Comparison of ENCODE assay signal across 8 cellular contexts in genomic region chr6:39934060-39934757, GRCh38. TPM values are rescaled to one million over a fixed set of nuclear protein-coding genes. Genes with fewer than 3 reads are reported as not detected.
DNase-seq lines count a peak whose midpoint lies in the region; ATAC-seq, FAIRE-seq and TF ChIP-seq lines count a peak whose summit lies in the region.

Gene MOCS1 (minus strand): TSS chr6:39934462. CDS start chr6:39934417, 45 bp downstream.

- TF ChIP-seq CTCF in WERI-Rb-1 (IDR thresholded peaks at IDR 0.05; ENCODE audit: low read depth, low read length) = no peak
- TF ChIP-seq CTCF in keratinocyte (optimal IDR thresholded peaks at IDR 0.05 in 1 of 3, IDR thresholded peaks at IDR 0.05 in 1 of 3, conservative IDR thresholded peaks at IDR 0.05 in 1 of 3; ENCODE audit: extremely low read depth in 1 of 3, insufficient read depth in 2 of 3, low read length in 3 of 3) = no peak

- H3K36me3 ChIP-seq in WERI-Rb-1 (no peaks in the 10 kb centered on the region), keratinocyte (ENCODE audit: control insufficient read depth in 2 of 2, extremely low read depth in 1 of 2, insufficient read depth in 2 of 2, low read length in 2 of 2) (no peaks in the 10 kb centered on the region), skeletal muscle tissue (ENCODE audit: control insufficient read depth in 3 of 3, insufficient read depth in 3 of 3, low read length in 3 of 3) (no peaks in the 10 kb centered on the region)

- DNase-seq in Ammon's horn (ENCODE audit: low spot score) (peak; percentile 94), HuH-7 (ENCODE audit: low spot score) (peak; percentile 79), WERI-Rb-1 (peak; percentile 90), keratinocyte (ENCODE audit: low read depth, low spot score) (no peak)

- H3K27me3 ChIP-seq in WERI-Rb-1 (ENCODE audit: insufficient read depth, low read depth, severe bottlenecking) (no peaks in the 10 kb centered on the region), keratinocyte (ENCODE audit: control insufficient read depth, extremely low read depth, insufficient read depth, low read length) (peaks cover 5% of the 10 kb centered on the region), skeletal muscle tissue (ENCODE audit: control insufficient read depth in 3 of 3, insufficient read depth in 3 of 3, low read length in 3 of 3) (no peaks in the 10 kb centered on the region)

- peak within 1 kb of the TSS; percentile 74 for H3K4me2 ChIP-seq in keratinocyte (ENCODE audit: control insufficient read depth, extremely low read depth, insufficient read depth, low read depth, low read length)

- peaks cover 2% of the 10 kb centered on the region for H3K4me1 ChIP-seq in keratinocyte (ENCODE audit: control insufficient read depth, extremely low read depth, insufficient read depth, low read length)
- peaks cover 47 to 62% (median 56%) of the 10 kb centered on the region in 3 donors for H3K4me1 ChIP-seq in skeletal muscle tissue (ENCODE audit: control insufficient read depth in 3 of 3, insufficient read depth in 3 of 3, low read length in 3 of 3)

- FAIRE-seq in keratinocyte (lab: Jason Lieb, UNC) = no peak

- dilution Hi-C loops in keratinocyte (cut with MboI; ENCODE audit: extremely low pct_ligation_motif_present, low sequenced_read_pairs) = no loop called here

- H3K9ac ChIP-seq in keratinocyte (ENCODE audit: control insufficient read depth, extremely low read depth, insufficient read depth, low read length) = peak within 1 kb of the TSS; percentile 49
- peak within 1 kb of the TSS; percentile 89 to 97 (median 94) for H3K9ac ChIP-seq in skeletal muscle tissue (ENCODE audit: low read depth in 1 of 3, low read length in 3 of 3)

- peak within 1 kb of the TSS; percentile 77 for H2AFZ ChIP-seq in keratinocyte (ENCODE audit: control insufficient read depth, low read length)

- no peaks in the 10 kb centered on the region for H4K20me1 ChIP-seq in keratinocyte (ENCODE audit: control insufficient read depth, extremely low read depth, insufficient read depth, low read length)

- no peaks in the 10 kb centered on the region for H3K9me1 ChIP-seq in keratinocyte (ENCODE audit: control insufficient read depth, extremely low read depth, insufficient read depth, low read length)

- H3K9me3 ChIP-seq in WERI-Rb-1 (ENCODE audit: severe bottlenecking) (no peaks in the 10 kb centered on the region), keratinocyte (ENCODE audit: control insufficient read depth, low read depth, low read length) (no peaks in the 10 kb centered on the region), skeletal muscle tissue (ENCODE audit: control insufficient read depth in 3 of 3, low read length in 3 of 3) (no peaks in the 10 kb centered on the region)

- H3K79me2 ChIP-seq in keratinocyte (ENCODE audit: control insufficient read depth, insufficient read depth, low read length) = no peaks in the 10 kb centered on the region

- ATAC-seq in HG03342 (IDR thresholded peaks at IDR 0.05; ENCODE audit: unreplicated experiment) (no peak), GM21576 (IDR thresholded peaks at IDR 0.05; ENCODE audit: unreplicated experiment) (no peak)

- H3K4me3 ChIP-seq in WERI-Rb-1 (ENCODE audit: low read depth, low read length) (peak within 1 kb of the TSS; percentile 63), keratinocyte (ENCODE audit: control insufficient read depth in 2 of 3, extremely low read depth in 1 of 3, insufficient read depth in 2 of 3, low read depth in 1 of 3, low read length in 3 of 3) (peak within 1 kb of the TSS; percentile 64 to 68 (median 68)), skeletal muscle tissue (ENCODE audit: low read length in 3 of 3) (peak within 1 kb of the TSS; percentile 82 to 91 (median 83))

- H3K27ac ChIP-seq in WERI-Rb-1 = peak within 1 kb of the TSS; percentile 30; the same call in 1 of the 2 replicates
- H3K27ac ChIP-seq in cingulate gyrus (ENCODE audit: low read depth, low read length) = peak within 1 kb of the TSS; percentile 76
- H3K27ac ChIP-seq in keratinocyte (ENCODE audit: control insufficient read depth, insufficient read depth, low read length) = no peak within 1 kb of the TSS
- peak within 1 kb of the TSS; percentile 90 for H3K27ac ChIP-seq in skeletal muscle tissue (ENCODE audit: low read depth, low read length)

RNA-seq across cellular contexts. Expression of gene MOCS1, which starts in this region (rescaled TPM):
- 2.2 to 2.7 TPM (median 2.5 TPM) in 3 replicates for polyA plus RNA-seq in keratinocyte
- 1.3 TPM for polyA plus RNA-seq in keratinocyte (2011; ENCODE audit: low read depth)
- 1.7 and 2.2 TPM in 2 replicates for polyA plus RNA-seq in keratinocyte (2011; cell fraction: cytosol; rRNA removed)
- polyA plus RNA-seq in keratinocyte (2011; cell fraction: nucleus; rRNA removed) = 2.2 and 2.3 TPM in 2 replicates
- 0.83 and 2.7 TPM in 2 replicates for polyA plus RNA-seq in keratinocyte (2012; ENCODE audit: low replicate concordance)
- 5.7 to 6.4 TPM (median 6.2 TPM) in 3 replicates for polyA minus RNA-seq in keratinocyte
- polyA minus RNA-seq in keratinocyte (2011; cell fraction: cytosol; rRNA and poly(A)+ RNA removed) = 3.8 TPM
- 2.0 and 2.2 TPM in 2 replicates for polyA minus RNA-seq in keratinocyte (2011; cell fraction: nucleus; rRNA and poly(A)+ RNA removed)
- 6.8 TPM for total RNA-seq in skeletal muscle tissue
